Comparison of ENCODE assay signal across 1 cellular context in the genomic region with DNA sequence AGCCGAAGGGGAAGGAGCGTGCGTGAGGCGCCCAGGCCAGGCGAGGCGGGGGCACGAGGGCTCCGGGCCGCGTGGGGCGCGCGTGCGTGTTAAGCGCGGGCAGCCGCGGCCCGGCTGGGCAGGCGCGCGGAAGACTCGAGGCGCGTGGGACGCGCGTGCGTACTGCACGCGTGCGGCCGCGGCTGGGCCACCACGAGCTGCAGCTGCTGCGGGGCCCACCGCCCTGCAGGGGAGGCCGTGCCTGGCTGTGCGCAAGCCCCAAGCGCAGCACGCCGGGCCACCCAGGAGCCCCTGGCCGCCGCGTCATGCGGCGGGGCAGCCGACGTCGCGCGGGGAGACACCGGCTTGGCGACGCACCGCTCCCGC.
A peak's percentile ranks its signal among the peaks of the same experiment; 100 is the strongest.
TF ChIP-seq lines count a peak whose summit lies in the region.

No MANE protein-coding gene starts in this region.

TF ChIP-seq in GM12878, 131 proteins besides CTCF, POLR2A, EP300 and RAD21:
- TF ChIP-seq, protein P1, sequence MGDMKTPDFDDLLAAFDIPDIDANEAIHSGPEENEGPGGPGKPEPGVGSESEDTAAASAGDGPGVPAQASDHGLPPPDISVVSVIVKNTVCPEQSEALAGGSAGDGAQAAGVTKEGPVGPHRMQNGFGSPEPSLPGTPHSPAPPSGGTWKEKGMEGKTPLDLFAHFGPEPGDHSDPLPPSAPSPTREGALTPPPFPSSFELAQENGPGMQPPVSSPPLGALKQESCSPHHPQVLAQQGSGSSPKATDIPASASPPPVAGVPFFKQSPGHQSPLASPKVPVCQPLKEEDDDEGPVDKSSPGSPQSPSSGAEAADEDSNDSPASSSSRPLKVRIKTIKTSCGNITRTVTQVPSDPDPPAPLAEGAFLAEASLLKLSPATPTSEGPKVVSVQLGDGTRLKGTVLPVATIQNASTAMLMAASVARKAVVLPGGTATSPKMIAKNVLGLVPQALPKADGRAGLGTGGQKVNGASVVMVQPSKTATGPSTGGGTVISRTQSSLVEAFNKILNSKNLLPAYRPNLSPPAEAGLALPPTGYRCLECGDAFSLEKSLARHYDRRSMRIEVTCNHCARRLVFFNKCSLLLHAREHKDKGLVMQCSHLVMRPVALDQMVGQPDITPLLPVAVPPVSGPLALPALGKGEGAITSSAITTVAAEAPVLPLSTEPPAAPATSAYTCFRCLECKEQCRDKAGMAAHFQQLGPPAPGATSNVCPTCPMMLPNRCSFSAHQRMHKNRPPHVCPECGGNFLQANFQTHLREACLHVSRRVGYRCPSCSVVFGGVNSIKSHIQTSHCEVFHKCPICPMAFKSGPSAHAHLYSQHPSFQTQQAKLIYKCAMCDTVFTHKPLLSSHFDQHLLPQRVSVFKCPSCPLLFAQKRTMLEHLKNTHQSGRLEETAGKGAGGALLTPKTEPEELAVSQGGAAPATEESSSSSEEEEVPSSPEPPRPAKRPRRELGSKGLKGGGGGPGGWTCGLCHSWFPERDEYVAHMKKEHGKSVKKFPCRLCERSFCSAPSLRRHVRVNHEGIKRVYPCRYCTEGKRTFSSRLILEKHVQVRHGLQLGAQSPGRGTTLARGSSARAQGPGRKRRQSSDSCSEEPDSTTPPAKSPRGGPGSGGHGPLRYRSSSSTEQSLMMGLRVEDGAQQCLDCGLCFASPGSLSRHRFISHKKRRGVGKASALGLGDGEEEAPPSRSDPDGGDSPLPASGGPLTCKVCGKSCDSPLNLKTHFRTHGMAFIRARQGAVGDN (IDR thresholded peaks at IDR 0.05), result peak; percentile 44; the same call in 1 of the 2 replicates
- no peak for TF ChIP-seq FOXM1 (IDR thresholded peaks at IDR 0.05; ENCODE audit: low read depth, low read length)
- 0 out of 2 replicates have a peak, but pooled peaks have one; percentile 13 for TF ChIP-seq NR2F1 (conservative IDR thresholded peaks at IDR 0.05)
- TF ChIP-seq, protein P2, sequence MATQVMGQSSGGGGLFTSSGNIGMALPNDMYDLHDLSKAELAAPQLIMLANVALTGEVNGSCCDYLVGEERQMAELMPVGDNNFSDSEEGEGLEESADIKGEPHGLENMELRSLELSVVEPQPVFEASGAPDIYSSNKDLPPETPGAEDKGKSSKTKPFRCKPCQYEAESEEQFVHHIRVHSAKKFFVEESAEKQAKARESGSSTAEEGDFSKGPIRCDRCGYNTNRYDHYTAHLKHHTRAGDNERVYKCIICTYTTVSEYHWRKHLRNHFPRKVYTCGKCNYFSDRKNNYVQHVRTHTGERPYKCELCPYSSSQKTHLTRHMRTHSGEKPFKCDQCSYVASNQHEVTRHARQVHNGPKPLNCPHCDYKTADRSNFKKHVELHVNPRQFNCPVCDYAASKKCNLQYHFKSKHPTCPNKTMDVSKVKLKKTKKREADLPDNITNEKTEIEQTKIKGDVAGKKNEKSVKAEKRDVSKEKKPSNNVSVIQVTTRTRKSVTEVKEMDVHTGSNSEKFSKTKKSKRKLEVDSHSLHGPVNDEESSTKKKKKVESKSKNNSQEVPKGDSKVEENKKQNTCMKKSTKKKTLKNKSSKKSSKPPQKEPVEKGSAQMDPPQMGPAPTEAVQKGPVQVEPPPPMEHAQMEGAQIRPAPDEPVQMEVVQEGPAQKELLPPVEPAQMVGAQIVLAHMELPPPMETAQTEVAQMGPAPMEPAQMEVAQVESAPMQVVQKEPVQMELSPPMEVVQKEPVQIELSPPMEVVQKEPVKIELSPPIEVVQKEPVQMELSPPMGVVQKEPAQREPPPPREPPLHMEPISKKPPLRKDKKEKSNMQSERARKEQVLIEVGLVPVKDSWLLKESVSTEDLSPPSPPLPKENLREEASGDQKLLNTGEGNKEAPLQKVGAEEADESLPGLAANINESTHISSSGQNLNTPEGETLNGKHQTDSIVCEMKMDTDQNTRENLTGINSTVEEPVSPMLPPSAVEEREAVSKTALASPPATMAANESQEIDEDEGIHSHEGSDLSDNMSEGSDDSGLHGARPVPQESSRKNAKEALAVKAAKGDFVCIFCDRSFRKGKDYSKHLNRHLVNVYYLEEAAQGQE (IDR thresholded peaks at IDR 0.05; ENCODE audit: low read depth, low read length), result no peak
- TF ChIP-seq MTA2 (IDR thresholded peaks at IDR 0.05; ENCODE audit: low read depth), result no peak
- no peak for TF ChIP-seq RB1 (IDR thresholded peaks at IDR 0.05; ENCODE audit: borderline replicate concordance)
- TF ChIP-seq BHLHE40 (IDR thresholded peaks at IDR 0.05; ENCODE audit: borderline replicate concordance in 1 of 2, low read depth in 2 of 2, low read length in 1 of 2), result peak in 1 of 2 experiments; percentile 88; a peak in 2 of 4 replicates
- peak; percentile 70 for TF ChIP-seq HDAC6 (IDR thresholded peaks at IDR 0.05; ENCODE audit: unreplicated experiment)
- TF ChIP-seq IKZF1 (conservative IDR thresholded peaks at IDR 0.05), result 0 out of 2 replicates have a peak, but pooled peaks have one; percentile 33
- no peak for TF ChIP-seq HDGF (IDR thresholded peaks at IDR 0.05)
- TF ChIP-seq SUZ12 (IDR thresholded peaks at IDR 0.05; ENCODE audit: unreplicated experiment), result peak; percentile 31
- no peak for TF ChIP-seq MEF2B (IDR thresholded peaks at IDR 0.05; ENCODE audit: partially characterized antibody, poor library complexity, severe bottlenecking)
- no peak for TF ChIP-seq YY1 (IDR thresholded peaks at IDR 0.05; ENCODE audit: low read depth, low read length)
- no peak for TF ChIP-seq NFIC (IDR thresholded peaks at IDR 0.05; ENCODE audit: low read depth, low read length)
- no peak for TF ChIP-seq NFXL1 (IDR thresholded peaks at IDR 0.05; ENCODE audit: borderline replicate concordance)
- TF ChIP-seq, protein P3, sequence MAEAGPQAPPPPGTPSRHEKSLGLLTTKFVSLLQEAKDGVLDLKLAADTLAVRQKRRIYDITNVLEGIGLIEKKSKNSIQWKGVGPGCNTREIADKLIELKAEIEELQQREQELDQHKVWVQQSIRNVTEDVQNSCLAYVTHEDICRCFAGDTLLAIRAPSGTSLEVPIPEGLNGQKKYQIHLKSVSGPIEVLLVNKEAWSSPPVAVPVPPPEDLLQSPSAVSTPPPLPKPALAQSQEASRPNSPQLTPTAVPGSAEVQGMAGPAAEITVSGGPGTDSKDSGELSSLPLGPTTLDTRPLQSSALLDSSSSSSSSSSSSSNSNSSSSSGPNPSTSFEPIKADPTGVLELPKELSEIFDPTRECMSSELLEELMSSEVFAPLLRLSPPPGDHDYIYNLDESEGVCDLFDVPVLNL (IDR thresholded peaks at IDR 0.05; ENCODE audit: low read depth, low read length), result no peak
- TF ChIP-seq CREM (IDR thresholded peaks at IDR 0.05; ENCODE audit: low read depth), result no peak
- TF ChIP-seq, protein P4, sequence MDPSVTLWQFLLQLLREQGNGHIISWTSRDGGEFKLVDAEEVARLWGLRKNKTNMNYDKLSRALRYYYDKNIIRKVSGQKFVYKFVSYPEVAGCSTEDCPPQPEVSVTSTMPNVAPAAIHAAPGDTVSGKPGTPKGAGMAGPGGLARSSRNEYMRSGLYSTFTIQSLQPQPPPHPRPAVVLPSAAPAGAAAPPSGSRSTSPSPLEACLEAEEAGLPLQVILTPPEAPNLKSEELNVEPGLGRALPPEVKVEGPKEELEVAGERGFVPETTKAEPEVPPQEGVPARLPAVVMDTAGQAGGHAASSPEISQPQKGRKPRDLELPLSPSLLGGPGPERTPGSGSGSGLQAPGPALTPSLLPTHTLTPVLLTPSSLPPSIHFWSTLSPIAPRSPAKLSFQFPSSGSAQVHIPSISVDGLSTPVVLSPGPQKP (IDR thresholded peaks at IDR 0.05; ENCODE audit: low read depth, low read length), result no peak
- TF ChIP-seq RUNX3 (IDR thresholded peaks at IDR 0.05; ENCODE audit: low read length), result no peak
